25 cellular contexts compared by ENCODE assay signal in genomic region chr12:27006797-27007467, GRCh38. TPM values are rescaled to one million over a fixed set of nuclear protein-coding genes. Genes with fewer than 3 reads are reported as not detected.
A peak's percentile ranks its signal among the peaks of the same experiment; 100 is the strongest.
DNase-seq lines count a peak whose midpoint lies in the region; ATAC-seq and TF ChIP-seq lines count a peak whose summit lies in the region.
"Had no signal": no experiment of that assay in that cellular context is flagged by ENCODE, and none has a peak within 500 bp of the region (broad histone marks: within the 10 kb centered on the region; RNA-seq: fewer than 3 reads in every experiment).

No MANE protein-coding gene starts in this region.

- no peak overlapping the region for H3K4me3 ChIP-seq in OCI-LY7 (ENCODE audit: low read depth, low read length, poor library complexity, severe bottlenecking)
- H3K4me3 ChIP-seq: BLaER1 treated with 17β-estradiol and CSF1 and Interleukin-3, amounts not matched to agents 10 nM and 100 nM; GM23248; HAP-1; Peyer's patch; SK-N-MC had no signal

- CTCF ChIA-PET in HEK293T (lab: Yijun Ruan, JAX) = no interaction called here
- CTCF ChIA-PET in OCI-LY7 (lab: Charles Lee; ENCODE audit: unreplicated experiment) = no interaction called here

- H3K79me2 ChIP-seq in OCI-LY7 (ENCODE audit: insufficient read depth, low read depth, low read length) = peaks cover 75% of the 10 kb centered on the region; the same call in 1 of the 2 replicates

- POLR2A ChIA-PET in HEK293T (lab: Yijun Ruan, JAX) (no interaction called here), OCI-LY7 (lab: Charles Lee) (interaction anchor here (1.0 kb wide), 1 partner anchor 161 kb away, joined by 3 read pairs; no protein-coding TSS in a partner anchor)

- DNase-seq in HEK293T (ENCODE audit: extremely low spot score) (no peak), OCI-LY7 (ENCODE audit: low spot score) (no peak), left colon (no peak), GOT3 (lab: John Stamatoyannopoulos, UW) (no peak), mucosa of gallbladder (ENCODE audit: low spot score) (no peak), sciatic nerve (ENCODE audit: low spot score) (no peak)
- DNase-seq in activated T-helper 2 cell treated with anti-CD3 and anti-CD28 coated beads, Interferon-gamma antibody, Interleukin-2, Interleukin-4, amounts not matched to agents 10 μg/mL and 5 μg/mL and 100 μg/mL, durations not matched to agents 14 hours and 24 hours and 36 hours (ENCODE audit: low spot score) = no peak
- DNase-seq: AML-193; CD4-positive, alpha-beta memory T cell; COR-L47; DMS53; GM23248; KG1; NCI-H1048; NCI-H1417; NCI-H1694; NCI-H2029 treated with DMSO at 0.1 percent for 48 hours; NCI-H446 treated with DMSO at 0.1 percent for 48 hours; NCI-H526; OCI-M1; Peyer's patch; SIG-M5 had no signal

- no peaks in the 10 kb centered on the region for H3K9me3 Mint-ChIP-seq in activated T-helper 2 cell treated with anti-CD3 and anti-CD28 coated beads, Interferon-gamma antibody, Interleukin-2, Interleukin-4, amounts not matched to agents 10 μg/mL and 5 μg/mL and 100 μg/mL, durations not matched to agents 14 hours and 24 hours and 36 hours
- H3K9me3 Mint-ChIP-seq: CD4-positive, alpha-beta memory T cell had no signal

- BruUV-seq in OCI-LY7 (replicated peaks; lab: Mats Ljungman, UMichigan) = no TSS peak

- H3K9me3 ChIP-seq in OCI-LY7 (ENCODE audit: low read length) = no peaks in the 10 kb centered on the region
- H3K9me3 ChIP-seq: BLaER1 treated with 17β-estradiol and CSF1 and Interleukin-3, amounts not matched to agents 10 nM and 100 nM; HAP-1; Peyer's patch had no signal

- no peak overlapping the region for H3K4me3 Mint-ChIP-seq in activated T-helper 2 cell treated with anti-CD3 and anti-CD28 coated beads, Interferon-gamma antibody, Interleukin-2, Interleukin-4, amounts not matched to agents 10 μg/mL and 5 μg/mL and 100 μg/mL, durations not matched to agents 14 hours and 24 hours and 36 hours (ENCODE audit: low read depth)
- H3K4me3 Mint-ChIP-seq: CD4-positive, alpha-beta memory T cell had no signal

- no peaks in the 10 kb centered on the region for H3K27me3 Mint-ChIP-seq in activated T-helper 2 cell treated with anti-CD3 and anti-CD28 coated beads, Interferon-gamma antibody, Interleukin-2, Interleukin-4, amounts not matched to agents 10 μg/mL and 5 μg/mL and 100 μg/mL, durations not matched to agents 14 hours and 24 hours and 36 hours (ENCODE audit: low read depth)
- H3K27me3 Mint-ChIP-seq: CD4-positive, alpha-beta memory T cell had no signal

- H3K4me1 Mint-ChIP-seq in activated T-helper 2 cell treated with anti-CD3 and anti-CD28 coated beads, Interferon-gamma antibody, Interleukin-2, Interleukin-4, amounts not matched to agents 10 μg/mL and 5 μg/mL and 100 μg/mL, durations not matched to agents 14 hours and 24 hours and 36 hours (ENCODE audit: low read depth) = peaks cover 37% of the 10 kb centered on the region

- H3K27ac Mint-ChIP-seq in activated T-helper 2 cell treated with anti-CD3 and anti-CD28 coated beads, Interferon-gamma antibody, Interleukin-2, Interleukin-4, amounts not matched to agents 10 μg/mL and 5 μg/mL and 100 μg/mL, durations not matched to agents 14 hours and 24 hours and 36 hours = no peak overlapping the region
- H3K27ac Mint-ChIP-seq: CD4-positive, alpha-beta memory T cell had no signal

- peak overlapping the region; percentile 50; the same call in 1 of the 2 replicates for H3K4me2 ChIP-seq in OCI-LY7 (ENCODE audit: low read length)

- no peak overlapping the region for H2AFZ ChIP-seq in OCI-LY7 (ENCODE audit: low read length)
- H2AFZ ChIP-seq: GM23248 had no signal

- no peaks in the 10 kb centered on the region for H3K9me2 ChIP-seq in OCI-LY7 (ENCODE audit: insufficient read depth, low read length)

- H3K4me1 ChIP-seq in OCI-LY7 (ENCODE audit: insufficient read depth, low read length, poor library complexity, severe bottlenecking) = peaks cover 89% of the 10 kb centered on the region
- H3K4me1 ChIP-seq: Peyer's patch had no signal

- H3K36me3 ChIP-seq in OCI-LY7 (ENCODE audit: insufficient read depth, low read length) = peaks cover 2% of the 10 kb centered on the region
- H3K36me3 ChIP-seq: Peyer's patch had no signal

- TF ChIP-seq CTCF in OCI-LY7 (conservative IDR thresholded peaks at IDR 0.05; ENCODE audit: low read length) = no peak

- peaks cover 31% of the 10 kb centered on the region for H3K36me3 Mint-ChIP-seq in activated T-helper 2 cell treated with anti-CD3 and anti-CD28 coated beads, Interferon-gamma antibody, Interleukin-2, Interleukin-4, amounts not matched to agents 10 μg/mL and 5 μg/mL and 100 μg/mL, durations not matched to agents 14 hours and 24 hours and 36 hours (ENCODE audit: low read depth)

- intact Hi-C loops in OCI-LY7 (cut with micrococcal nuclease; ENCODE audit: unreplicated experiment) = no loop called here
- intact Hi-C loops in left colon (cut with DNase I, micrococcal nuclease) = no loop called here
- intact Hi-C loops in sciatic nerve (cut with DNase I) = no loop called here
- intact Hi-C loops in activated T-helper 2 cell treated with anti-CD3 and anti-CD28 coated beads, Interferon-gamma antibody, Interleukin-2, Interleukin-4, amounts not matched to agents 10 μg/mL and 5 μg/mL and 100 μg/mL, durations not matched to agents 14 hours and 24 hours and 36 hours (cut with micrococcal nuclease) = no loop called here

- ATAC-seq in left colon (peak; percentile 42), sciatic nerve (no peak)

- no peaks in the 10 kb centered on the region for H4K20me1 ChIP-seq in OCI-LY7 (ENCODE audit: insufficient read depth, low read length)

- H3K27ac ChIP-seq in OCI-LY7 (ENCODE audit: low read depth, low read length, poor library complexity, severe bottlenecking) = peak overlapping the region; percentile 43
- H3K27ac ChIP-seq: GM23248, Peyer's patch, SK-N-MC had no signal

TF ChIP-seq in HEK293T, 16 proteins besides CTCF, POLR2A, EP300 and RAD21:
- TF ChIP-seq PKNOX1 (IDR thresholded peaks at IDR 0.05) (peak; percentile 69; the same call in 1 of the 2 replicates), ZNF384 (IDR thresholded peaks at IDR 0.05) (no peak), LEF1 (IDR thresholded peaks at IDR 0.05; ENCODE audit: borderline replicate concordance) (no peak), FOXK2 (IDR thresholded peaks at IDR 0.05) (no peak), FOXM1 (IDR thresholded peaks at IDR 0.05; ENCODE audit: borderline replicate concordance) (no peak)

RNA-seq across cellular contexts. Expression of gene TM7SF3, which starts 7.3 kb away (rescaled TPM):
- 38.2 and 48.3 TPM in 2 replicates for total RNA-seq in OCI-LY7 (2014; rRNA removed; shearing (Covaris generic))
- 47.1 and 50.2 TPM in 2 replicates for total RNA-seq in OCI-LY7 (2022)
- 10 to 100 TPM; 45.2 to 48.3 TPM for total RNA-seq in left colon
- 82.8 TPM for total RNA-seq in mucosa of gallbladder
- 58.9 TPM for total RNA-seq in sciatic nerve
- 46.7 and 51.5 TPM in 2 replicates for total RNA-seq in activated T-helper 2 cell treated with anti-CD3 and anti-CD28 coated beads, Interferon-gamma antibody, Interleukin-2, Interleukin-4, amounts not matched to agents 10 μg/mL and 5 μg/mL and 100 μg/mL, durations not matched to agents 14 hours and 24 hours and 36 hours

RNA-seq across cellular contexts. Expression of gene MED21, which starts 15.4 kb away (rescaled TPM):
- total RNA-seq in OCI-LY7 (2014; rRNA removed; shearing (Covaris generic)) = 34.1 and 39.5 TPM in 2 replicates
- total RNA-seq in OCI-LY7 (2022) = 40.3 and 42.9 TPM in 2 replicates
- 10 to 100 TPM; 34.0 to 41.5 TPM for total RNA-seq in left colon
- 59.0 TPM for total RNA-seq in mucosa of gallbladder
- total RNA-seq in sciatic nerve = 67.7 TPM
- 33.8 and 35.9 TPM in 2 replicates for total RNA-seq in activated T-helper 2 cell treated with anti-CD3 and anti-CD28 coated beads, Interferon-gamma antibody, Interleukin-2, Interleukin-4, amounts not matched to agents 10 μg/mL and 5 μg/mL and 100 μg/mL, durations not matched to agents 14 hours and 24 hours and 36 hours
